In genomic region chr1:100721502-100722205, GRCh38 we compare ENCODE assay signal across 12 cellular contexts. TPM values are rescaled to one million over a fixed set of nuclear protein-coding genes. Genes with fewer than 3 reads are reported as not detected.
DNase-seq lines count a peak whose midpoint lies in the region; ATAC-seq and TF ChIP-seq lines count a peak whose summit lies in the region.
"Had no signal": no experiment of that assay in that cellular context is flagged by ENCODE, and none has a peak within 500 bp of the region (broad histone marks: within the 10 kb centered on the region; RNA-seq: fewer than 3 reads in every experiment).

No MANE protein-coding gene starts in this region.

- peak overlapping the region in 3 of 5 donors; percentile 22 to 48 (median 31) for H3K9ac ChIP-seq in subcutaneous abdominal adipose tissue (ENCODE audit: low read length in 5 of 5)

- H3K27me3 ChIP-seq in brain microvascular endothelial cell (replicated peaks) (no peaks in the 10 kb centered on the region), subcutaneous abdominal adipose tissue (ENCODE audit: control insufficient read depth in 5 of 5, insufficient read depth in 4 of 5, low read length in 5 of 5) (no peaks in the 10 kb centered on the region)

- H3K27ac ChIP-seq in brain microvascular endothelial cell (peak overlapping the region; percentile 27), subcutaneous abdominal adipose tissue (ENCODE audit: low read depth, low read length) (peak overlapping the region; percentile 31)
- H3K27ac ChIP-seq: epithelial cell of prostate had no signal

- no peaks in the 10 kb centered on the region for H3K36me3 ChIP-seq in brain microvascular endothelial cell (replicated peaks)
- H3K36me3 ChIP-seq in subcutaneous abdominal adipose tissue (ENCODE audit: control insufficient read depth in 5 of 5, insufficient read depth in 5 of 5, low read length in 5 of 5): no peaks in the 10 kb centered on the region

- peak; percentile 92 for DNase-seq in HFF-Myc (ENCODE audit: extremely low read depth, low read depth)
- peak; percentile 56 for DNase-seq in brain microvascular endothelial cell
- DNase-seq in kidney tubule cell (ENCODE audit: low spot score): peak; percentile 29
- no peak for DNase-seq in COR-L47 (lab: John Stamatoyannopoulos, UW)
- no peak for DNase-seq in posterior vena cava (ENCODE audit: low spot score)
- DNase-seq: activated CD4-positive, alpha-beta T cell treated with anti-CD3 and anti-CD28 coated beads for 4 hours; NCI-H2107; stimulated activated CD4-positive, alpha-beta T cell treated with anti-CD3 and anti-CD28 coated beads, Interleukin-1b, Interleukin-23, amount 100 ng/mL, for 48 hours had no signal

- no peak for ATAC-seq in HG02588 (IDR thresholded peaks at IDR 0.05; ENCODE audit: unreplicated experiment)
- no peak for ATAC-seq in HG02798 (IDR thresholded peaks at IDR 0.05; ENCODE audit: poor library complexity, unreplicated experiment)

- intact Hi-C loops in posterior vena cava (cut with DNase I): no loop called here

- in situ Hi-C loops in brain microvascular endothelial cell (cut with HindIII; ENCODE audit: low pct_ligation_motif_present, low sequenced_read_pairs): no loop called here

- H3K4me3 ChIP-seq in HFF-Myc (replicated peaks; ENCODE audit: low read depth, low read length) (no peak overlapping the region; the same call in 1 of the 2 replicates), brain microvascular endothelial cell (ENCODE audit: low read depth, low read length) (peak overlapping the region; percentile 34), subcutaneous abdominal adipose tissue (ENCODE audit: low read depth in 1 of 5, low read length in 5 of 5) (peak overlapping the region; percentile 10 to 62 (median 57))

- H3K4me1 ChIP-seq in subcutaneous abdominal adipose tissue (ENCODE audit: control insufficient read depth in 5 of 5, insufficient read depth in 5 of 5, low read length in 5 of 5): peaks cover 0 to 23% (median 21%) of the 10 kb centered on the region in 5 donors

- peaks cover 0 to 2% (median 0%) of the 10 kb centered on the region in 5 donors for H3K9me3 ChIP-seq in subcutaneous abdominal adipose tissue (ENCODE audit: control insufficient read depth in 5 of 5, low read length in 5 of 5)

- TF ChIP-seq CTCF in HFF-Myc (IDR thresholded peaks at IDR 0.05; ENCODE audit: low read depth, low read length, missing control alignments) (no peak), brain microvascular endothelial cell (IDR thresholded peaks at IDR 0.05; ENCODE audit: low read depth, low read length, missing control alignments) (no peak)

RNA-seq across cellular contexts. Expression of gene VCAM1, which starts 2.1 kb away (rescaled TPM):
- 10 to 100 TPM; 17.3 to 24.2 TPM for total RNA-seq in posterior vena cava

Comparison
In these comparisons a context has a peak if more than half of its experiments do, and no peak if none do; other contexts are left out.
1. DNase-seq: peak in HFF-Myc (single experiment), brain microvascular endothelial cell (single experiment) and kidney tubule cell (single experiment); none in COR-L47 (single experiment) and posterior vena cava (single experiment).